ENCODE assay signal across 11 cellular contexts in genomic region chr9:137296214-137297059, GRCh38. TPM values are rescaled to one million over a fixed set of nuclear protein-coding genes. Genes with fewer than 3 reads are reported as not detected.
DNase-seq lines count a peak whose midpoint lies in the region; ATAC-seq, FAIRE-seq and TF ChIP-seq lines count a peak whose summit lies in the region.
"Had no signal": no experiment of that assay in that cellular context is flagged by ENCODE, and none has a peak within 500 bp of the region (broad histone marks: within the 10 kb centered on the region; RNA-seq: fewer than 3 reads in every experiment).

No MANE protein-coding gene starts in this region.

- no peak for TF ChIP-seq POLR2A in ovary (IDR thresholded peaks at IDR 0.05)

- FAIRE-seq in RCC 7860 (lab: Jason Lieb, UNC) (no peak), GM19239 (lab: Jason Lieb, UNC) (no peak)

- H3K27ac ChIP-seq in cardiac muscle cell (no peak overlapping the region), ovary (peak overlapping the region in 1 of 2 donors; percentile 20)

- peaks cover 6% of the 10 kb centered on the region for H3K4me1 Mint-ChIP-seq in activated CD8-positive, alpha-beta T cell treated with anti-CD3 and anti-CD28 coated beads for 36 hours (ENCODE audit: low read depth)

- intact Hi-C loops in activated CD8-positive, alpha-beta T cell treated with anti-CD3 and anti-CD28 coated beads for 36 hours (cut with micrococcal nuclease), result loop anchor here (10.0 kb wide), 1 partner anchor 108 kb away; no protein-coding TSS in a partner anchor
- intact Hi-C loops in ovary (cut with DNase I), result loop anchor here (5.0 to 10.0 kb wide), 4 partner anchors 111 to 228 kb away; partner anchors contain the start of gene ENTPD8 (in 1 of the 4)

- no peak overlapping the region for H3K27ac Mint-ChIP-seq in activated CD8-positive, alpha-beta T cell treated with anti-CD3 and anti-CD28 coated beads for 36 hours

- WGBS in ovary, 3 donors, result 11 to 13% (median 12%) methylated on average over 48 to 51 of the region's 51 CpGs

- H3K36me3 Mint-ChIP-seq in activated CD8-positive, alpha-beta T cell treated with anti-CD3 and anti-CD28 coated beads for 36 hours (ENCODE audit: low read depth), result no peaks in the 10 kb centered on the region

- H3K36me3 ChIP-seq in cardiac muscle cell, result no peaks in the 10 kb centered on the region
- no peaks in the 10 kb centered on the region for H3K36me3 ChIP-seq in ovary

- DNase-seq in EL, result peak; percentile 34
- DNase-seq in activated CD8-positive, alpha-beta T cell treated with anti-CD3 and anti-CD28 coated beads for 36 hours, result no peak
- DNase-seq in cardiac muscle cell (ENCODE audit: low read depth in 1 of 2, low spot score in 1 of 2), result peak in 1 of 2 donors; percentile 90
- peak in 4 of 5 donors; percentile 20 to 61 (median 58) for DNase-seq in ovary
- DNase-seq in NCI-H526 (lab: John Stamatoyannopoulos, UW), result no peak
- DNase-seq in RCC 7860 (ENCODE audit: low spot score), result no peak
- DNase-seq in GM19239 (ENCODE audit: insufficient read length, low spot score), result no peak
- DNase-seq: activated CD4-positive, alpha-beta T cell treated with anti-CD3 and anti-CD28 coated beads for 4 hours had no signal

- POLR2A ChIA-PET in activated CD8-positive, alpha-beta T cell treated with anti-CD3 and anti-CD28 coated beads for 36 hours (lab: Charles Lee), result no interaction called here

- peaks cover 41% of the 10 kb centered on the region for H3K27me3 Mint-ChIP-seq in activated CD8-positive, alpha-beta T cell treated with anti-CD3 and anti-CD28 coated beads for 36 hours

- H3K4me1 ChIP-seq in cardiac muscle cell (ENCODE audit: low read depth), result peaks cover 14% of the 10 kb centered on the region
- peaks cover 5% of the 10 kb centered on the region for H3K4me1 ChIP-seq in ovary (ENCODE audit: insufficient read depth)

- H3K9me3 ChIP-seq in cardiac muscle cell (ENCODE audit: low read depth) (no peaks in the 10 kb centered on the region), ovary (no peaks in the 10 kb centered on the region)

- peak overlapping the region; percentile 1 for H3K4me3 Mint-ChIP-seq in activated CD8-positive, alpha-beta T cell treated with anti-CD3 and anti-CD28 coated beads for 36 hours

- H3K9me3 Mint-ChIP-seq in activated CD8-positive, alpha-beta T cell treated with anti-CD3 and anti-CD28 coated beads for 36 hours, result no peaks in the 10 kb centered on the region

- TF ChIP-seq CTCF in activated CD8-positive, alpha-beta T cell treated with anti-CD3 and anti-CD28 coated beads for 36 hours (IDR thresholded peaks at IDR 0.05), result no peak
- no peak for TF ChIP-seq CTCF in cardiac muscle cell (IDR thresholded peaks at IDR 0.05; ENCODE audit: low read depth, low read length)
- TF ChIP-seq CTCF in ovary (IDR thresholded peaks at IDR 0.05), result no peak

- H3K27me3 ChIP-seq in cardiac muscle cell (peaks cover 43% of the 10 kb centered on the region), ovary (peaks cover 8% of the 10 kb centered on the region)

- ATAC-seq in activated CD8-positive, alpha-beta T cell treated with anti-CD3 and anti-CD28 coated beads for 36 hours, result no peak
- ATAC-seq in GM21576 (IDR thresholded peaks at IDR 0.05; ENCODE audit: unreplicated experiment), result no peak

- no peak for TF ChIP-seq EP300 in ovary (IDR thresholded peaks at IDR 0.05)

- CTCF ChIA-PET in activated CD8-positive, alpha-beta T cell treated with anti-CD3 and anti-CD28 coated beads for 36 hours (lab: Charles Lee), result interaction anchor here (0.6 to 1.2 kb wide), 3 partner anchors 148 to 255 kb away, joined by 3 to 8 read pairs (median 3); partner anchors contain the start of gene MRPL41

- H3K4me3 ChIP-seq in cardiac muscle cell (peak overlapping the region; percentile 35), ovary (peak overlapping the region; percentile 16)

RNA-seq across cellular contexts. Expression of gene NRARP, which starts 5.6 kb away (rescaled TPM):
- total RNA-seq in activated CD8-positive, alpha-beta T cell treated with anti-CD3 and anti-CD28 coated beads for 36 hours, result 1 to 10 TPM; 3.3 to 4.4 TPM
- total RNA-seq in cardiac muscle cell (8.8 and 16.5 TPM in 2 replicates), ovary (10 to 100 TPM in 1 of 7 donors, 1 to 10 TPM in 6; 1.3 to 13.8 (median 4.6) TPM)
- polyA plus RNA-seq in cardiac muscle cell (8.7 and 12.6 TPM in 2 replicates), ovary (1 to 10 TPM; 2.6 to 3.4 TPM)

RNA-seq across cellular contexts. Expression of gene TOR4A, which starts 18.9 kb away (rescaled TPM):
- total RNA-seq in activated CD8-positive, alpha-beta T cell treated with anti-CD3 and anti-CD28 coated beads for 36 hours, result 1 to 10 TPM; 2.9 to 3.0 TPM
- total RNA-seq in cardiac muscle cell, result 36.7 and 51.4 TPM in 2 replicates
- polyA plus RNA-seq in cardiac muscle cell, result 18.5 and 24.3 TPM in 2 replicates
- 10 to 100 TPM in 4 of 7 donors, 1 to 10 TPM in 3; 6.4 to 16.3 (median 11.2) TPM for total RNA-seq in ovary
- 1 to 10 TPM in 1 of 2 donors, under 1 TPM in 1; 0.85 to 5.3 TPM for polyA plus RNA-seq in ovary

RNA-seq across cellular contexts. Expression of gene NELFB, which starts 41.3 kb away (rescaled TPM):
- 10 to 100 TPM; 50.9 to 54.3 TPM for total RNA-seq in activated CD8-positive, alpha-beta T cell treated with anti-CD3 and anti-CD28 coated beads for 36 hours
- 68.6 and 78.2 TPM in 2 replicates for total RNA-seq in cardiac muscle cell
- 73.3 and 87.6 TPM in 2 replicates for polyA plus RNA-seq in cardiac muscle cell
- total RNA-seq in ovary, result 10 to 100 TPM; 20.3 to 56.6 (median 44.5) TPM
- 10 to 100 TPM; 10.9 to 50.8 TPM for polyA plus RNA-seq in ovary

RNA-seq across cellular contexts. Expression of gene STPG3, which starts 45.4 kb away (rescaled TPM):
- total RNA-seq in activated CD8-positive, alpha-beta T cell treated with anti-CD3 and anti-CD28 coated beads for 36 hours, result not detected
- total RNA-seq in cardiac muscle cell (0.95 TPM in 1 of 2 replicates, not detected in the other), ovary (not detected)
- polyA plus RNA-seq in cardiac muscle cell (3.2 and 3.3 TPM in 2 replicates), ovary (not detected)
- total RNA-seq: kidney epithelial cell, temporal lobe had no signal

RNA-seq across cellular contexts. Expression of gene TUBB4B, which starts 55.4 kb away (rescaled TPM):
- 100 to 1,000 TPM; 228 to 230 TPM for total RNA-seq in activated CD8-positive, alpha-beta T cell treated with anti-CD3 and anti-CD28 coated beads for 36 hours
- 412 and 540 TPM in 2 replicates for total RNA-seq in cardiac muscle cell
- polyA plus RNA-seq in cardiac muscle cell, result 745 and 845 TPM in 2 replicates
- total RNA-seq in ovary, result 100 to 1,000 TPM in 6 of 7 donors, 10 to 100 TPM in 1; 88.0 to 234 (median 175) TPM
- 10 to 100 TPM; 62.8 to 88.6 TPM for polyA plus RNA-seq in ovary

Comparison
In these comparisons a context has a peak if more than half of its experiments do, and no peak if none do; other contexts are left out.
1. DNase-seq: peak in EL (single experiment) and ovary (4 of 5); none in activated CD8-positive, alpha-beta T cell treated with anti-CD3 and anti-CD28 coated beads for 36 hours (single experiment), NCI-H526 (0 of 2), RCC 7860 (single experiment) and GM19239 (single experiment).